ENCODE assay signal across 4 cellular contexts in genomic region chr10:18516851-18517250, GRCh38.
"Had no signal": no experiment of that assay in that cellular context is flagged by ENCODE, and none has a peak within 500 bp of the region (broad histone marks: within the 10 kb centered on the region; RNA-seq: fewer than 3 reads in every experiment).

No MANE protein-coding gene starts in this region.

- H3K27ac ChIP-seq: HL-60 had no signal

- ATAC-seq: HepG2, K562 had no signal

- H3K4me3 ChIP-seq: K562 had no signal

- DNase-seq: IMR-90 had no signal
